Comparison of ENCODE assay signal across 31 cellular contexts in genomic region chr2:134225173-134225572, GRCh38.
"Had no signal": no experiment of that assay in that cellular context is flagged by ENCODE, and none has a peak within 500 bp of the region (broad histone marks: within the 10 kb centered on the region; RNA-seq: fewer than 3 reads in every experiment).

No MANE protein-coding gene starts in this region.

- H3K9me3 ChIP-seq: gastrocnemius medialis, pancreas, prostate gland, thyroid gland, upper lobe of left lung had no signal

- H3K27me3 ChIP-seq: gastrocnemius medialis, pancreas, stomach, thyroid gland, upper lobe of left lung had no signal

- H3K4me1 Mint-ChIP-seq: neural crest cell had no signal

- H3K27ac ChIP-seq: epithelial cell of prostate, gastrocnemius medialis, pancreas, prostate gland, stomach, thyroid gland, upper lobe of left lung, WERI-Rb-1 had no signal

- ATAC-seq: activated CD4-positive, CD25-positive, alpha-beta regulatory T cell treated with anti-CD3 and anti-CD28 coated beads, Interleukin-2, amount 50 U/mL, for 24 hours; activated T-cell treated with anti-CD3 and anti-CD28 coated beads, Interleukin-2, amount 50 U/mL, for 4 hours; gastrocnemius medialis; left colon; naive thymus-derived CD8-positive, alpha-beta T cell; pancreas; stimulated activated naive B cell treated with anti-CD40 and anti-IgM and Interleukin-4, amounts not matched to agents 10 μg/mL and 1 μg/mL and 100 μg/mL, for 72 hours had no signal

- H3K27ac Mint-ChIP-seq: activated CD4-positive, alpha-beta memory T cell treated with anti-CD3 and anti-CD28 coated beads for 36 hours; activated T-helper 2 cell treated with anti-CD3 and anti-CD28 coated beads, Interferon-gamma antibody, Interleukin-2, Interleukin-4, amounts not matched to agents 10 μg/mL and 5 μg/mL and 100 μg/mL, durations not matched to agents 14 hours and 24 hours and 36 hours; stimulated activated naive B cell treated with anti-CD40 and anti-IgM and Interleukin-4, amounts not matched to agents 10 μg/mL and 1 μg/mL and 100 μg/mL, for 72 hours had no signal

- H3K4me3 Mint-ChIP-seq: activated CD4-positive, alpha-beta memory T cell treated with anti-CD3 and anti-CD28 coated beads for 36 hours; activated naive CD4-positive, alpha-beta T cell treated with anti-CD3 and anti-CD28 coated beads, Interleukin-2, amount 50 U/mL, for 24 hours; activated T-cell treated with anti-CD3 and anti-CD28 coated beads, Interleukin-2, amount 50 U/mL, for 4 hours; naive thymus-derived CD8-positive, alpha-beta T cell; neural crest cell; stimulated activated naive B cell treated with anti-CD40 and anti-IgM and Interleukin-4, amounts not matched to agents 10 μg/mL and 1 μg/mL and 100 μg/mL, for 72 hours had no signal

- H3K4me2 ChIP-seq: smooth muscle cell had no signal

- H3K27me3 Mint-ChIP-seq: activated CD4-positive, alpha-beta memory T cell treated with anti-CD3 and anti-CD28 coated beads for 36 hours; activated naive CD4-positive, alpha-beta T cell treated with anti-CD3 and anti-CD28 coated beads, Interleukin-2, amount 50 U/mL, for 24 hours; naive thymus-derived CD8-positive, alpha-beta T cell; stimulated activated naive B cell treated with anti-CD40 and anti-IgM and Interleukin-4, amounts not matched to agents 10 μg/mL and 1 μg/mL and 100 μg/mL, for 72 hours had no signal

- DNase-seq: activated CD4-positive, alpha-beta memory T cell treated with anti-CD3 and anti-CD28 coated beads for 36 hours; activated CD4-positive, alpha-beta T cell treated with anti-CD3 and anti-CD28 coated beads for 48 hours; activated T-cell treated with anti-CD3 and anti-CD28 coated beads, Interleukin-2, amount 50 U/mL, for 4 hours; anterior cingulate cortex; dermis blood vessel endothelial cell; effector CD4-positive, alpha-beta T cell; gastrocnemius medialis; glutamatergic neuron; hippocampal formation; left colon; mesenchymal stem cell; naive thymus-derived CD8-positive, alpha-beta T cell; nucleus accumbens; pancreas; retina; stimulated activated CD4-positive, alpha-beta T cell treated with anti-CD3 and anti-CD28 coated beads, Interleukin-1b, Interleukin-23, amount 100 ng/mL, for 48 hours; stimulated activated CD4-positive, alpha-beta T cell treated with anti-CD3 and anti-CD28 coated beads, Interleukin-4, amount 100 ng/mL, for 4 hours; stimulated activated CD8-positive, alpha-beta memory T cell treated with anti-CD3 and anti-CD28 coated beads, Interleukin-4, amount 100 ng/mL, for 48 hours; stimulated activated naive B cell treated with anti-CD40 and anti-IgM and Interleukin-4, amounts not matched to agents 10 μg/mL and 1 μg/mL and 100 μg/mL, for 72 hours; stomach; T-helper 1 cell; thyroid gland; upper lobe of left lung; WERI-Rb-1 had no signal

- H3K4me3 ChIP-seq: gastrocnemius medialis, pancreas, prostate gland, smooth muscle cell, stomach, thyroid gland, upper lobe of left lung had no signal

- H3K4me1 ChIP-seq: prostate gland, thyroid gland had no signal

- H3K36me3 ChIP-seq: gastrocnemius medialis, pancreas, prostate gland, stomach, thyroid gland, upper lobe of left lung, WERI-Rb-1 had no signal
